2 cellular contexts compared by ENCODE assay signal in the genomic region with DNA sequence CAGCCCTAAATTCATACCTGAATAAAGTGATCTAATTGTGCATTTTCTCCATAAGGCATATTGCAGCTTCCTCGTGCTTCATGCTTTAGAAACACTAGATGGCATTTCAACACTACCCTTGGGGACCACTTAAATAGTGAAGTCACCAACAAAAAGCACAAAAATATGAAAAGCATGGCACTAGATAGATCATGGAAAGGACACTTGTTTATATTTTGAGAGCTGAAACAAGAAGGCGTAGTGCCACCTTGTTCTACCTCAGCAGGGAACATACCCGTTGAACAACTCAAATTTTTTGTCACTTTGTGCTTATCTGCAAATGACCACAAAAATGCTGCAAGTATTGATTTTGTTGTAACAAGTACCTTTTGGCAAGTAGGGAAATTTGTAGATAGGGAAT.
TF ChIP-seq lines count a peak whose summit lies in the region.

No MANE protein-coding gene starts in this region.

TF ChIP-seq in HEK293, 187 proteins besides CTCF, POLR2A, EP300 and RAD21 (continued from another document):
- TF ChIP-seq, protein P1, sequence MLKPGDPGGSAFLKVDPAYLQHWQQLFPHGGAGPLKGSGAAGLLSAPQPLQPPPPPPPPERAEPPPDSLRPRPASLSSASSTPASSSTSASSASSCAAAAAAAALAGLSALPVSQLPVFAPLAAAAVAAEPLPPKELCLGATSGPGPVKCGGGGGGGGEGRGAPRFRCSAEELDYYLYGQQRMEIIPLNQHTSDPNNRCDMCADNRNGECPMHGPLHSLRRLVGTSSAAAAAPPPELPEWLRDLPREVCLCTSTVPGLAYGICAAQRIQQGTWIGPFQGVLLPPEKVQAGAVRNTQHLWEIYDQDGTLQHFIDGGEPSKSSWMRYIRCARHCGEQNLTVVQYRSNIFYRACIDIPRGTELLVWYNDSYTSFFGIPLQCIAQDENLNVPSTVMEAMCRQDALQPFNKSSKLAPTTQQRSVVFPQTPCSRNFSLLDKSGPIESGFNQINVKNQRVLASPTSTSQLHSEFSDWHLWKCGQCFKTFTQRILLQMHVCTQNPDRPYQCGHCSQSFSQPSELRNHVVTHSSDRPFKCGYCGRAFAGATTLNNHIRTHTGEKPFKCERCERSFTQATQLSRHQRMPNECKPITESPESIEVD (tag by site-specific recombination; IDR thresholded peaks at IDR 0.05), result peak; percentile 77
- no peak for TF ChIP-seq ZNF10 (tag by site-specific recombination; IDR thresholded peaks at IDR 0.05)
TF ChIP-seq in HEK293: peak in this region for 3.

TF ChIP-seq in liver, 16 proteins besides CTCF, POLR2A, EP300 and RAD21 (continued from another document):
- TF ChIP-seq, protein P2, sequence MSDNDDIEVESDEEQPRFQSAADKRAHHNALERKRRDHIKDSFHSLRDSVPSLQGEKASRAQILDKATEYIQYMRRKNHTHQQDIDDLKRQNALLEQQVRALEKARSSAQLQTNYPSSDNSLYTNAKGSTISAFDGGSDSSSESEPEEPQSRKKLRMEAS (IDR thresholded peaks at IDR 0.05), result no peak
- TF ChIP-seq HNF4A (conservative IDR thresholded peaks at IDR 0.05) (peak; percentile 22 to 48), NR2F2 (IDR thresholded peaks at IDR 0.05) (no peak), HNF4G (IDR thresholded peaks at IDR 0.05) (no peak), RXRA (IDR thresholded peaks at IDR 0.05) (peak; percentile 33 to 43), JUND (IDR thresholded peaks at IDR 0.05) (no peak), FOXA1 (IDR thresholded peaks at IDR 0.05) (no peak), TAF1 (conservative IDR thresholded peaks at IDR 0.05) (no peak), SP1 (IDR thresholded peaks at IDR 0.05) (peak; percentile 46)
- TF ChIP-seq, protein P3, sequence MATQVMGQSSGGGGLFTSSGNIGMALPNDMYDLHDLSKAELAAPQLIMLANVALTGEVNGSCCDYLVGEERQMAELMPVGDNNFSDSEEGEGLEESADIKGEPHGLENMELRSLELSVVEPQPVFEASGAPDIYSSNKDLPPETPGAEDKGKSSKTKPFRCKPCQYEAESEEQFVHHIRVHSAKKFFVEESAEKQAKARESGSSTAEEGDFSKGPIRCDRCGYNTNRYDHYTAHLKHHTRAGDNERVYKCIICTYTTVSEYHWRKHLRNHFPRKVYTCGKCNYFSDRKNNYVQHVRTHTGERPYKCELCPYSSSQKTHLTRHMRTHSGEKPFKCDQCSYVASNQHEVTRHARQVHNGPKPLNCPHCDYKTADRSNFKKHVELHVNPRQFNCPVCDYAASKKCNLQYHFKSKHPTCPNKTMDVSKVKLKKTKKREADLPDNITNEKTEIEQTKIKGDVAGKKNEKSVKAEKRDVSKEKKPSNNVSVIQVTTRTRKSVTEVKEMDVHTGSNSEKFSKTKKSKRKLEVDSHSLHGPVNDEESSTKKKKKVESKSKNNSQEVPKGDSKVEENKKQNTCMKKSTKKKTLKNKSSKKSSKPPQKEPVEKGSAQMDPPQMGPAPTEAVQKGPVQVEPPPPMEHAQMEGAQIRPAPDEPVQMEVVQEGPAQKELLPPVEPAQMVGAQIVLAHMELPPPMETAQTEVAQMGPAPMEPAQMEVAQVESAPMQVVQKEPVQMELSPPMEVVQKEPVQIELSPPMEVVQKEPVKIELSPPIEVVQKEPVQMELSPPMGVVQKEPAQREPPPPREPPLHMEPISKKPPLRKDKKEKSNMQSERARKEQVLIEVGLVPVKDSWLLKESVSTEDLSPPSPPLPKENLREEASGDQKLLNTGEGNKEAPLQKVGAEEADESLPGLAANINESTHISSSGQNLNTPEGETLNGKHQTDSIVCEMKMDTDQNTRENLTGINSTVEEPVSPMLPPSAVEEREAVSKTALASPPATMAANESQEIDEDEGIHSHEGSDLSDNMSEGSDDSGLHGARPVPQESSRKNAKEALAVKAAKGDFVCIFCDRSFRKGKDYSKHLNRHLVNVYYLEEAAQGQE (IDR thresholded peaks at IDR 0.05), result peak; percentile 26
- TF ChIP-seq, protein P4, sequence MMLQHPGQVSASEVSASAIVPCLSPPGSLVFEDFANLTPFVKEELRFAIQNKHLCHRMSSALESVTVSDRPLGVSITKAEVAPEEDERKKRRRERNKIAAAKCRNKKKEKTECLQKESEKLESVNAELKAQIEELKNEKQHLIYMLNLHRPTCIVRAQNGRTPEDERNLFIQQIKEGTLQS (IDR thresholded peaks at IDR 0.05), result no peak
